Comparison of ENCODE assay signal across 1 cellular context in genomic region chr11:35432464-35432863, GRCh38.
TF ChIP-seq lines count a peak whose summit lies in the region.

No MANE protein-coding gene starts in this region.

TF ChIP-seq in IMR-90, 13 proteins besides CTCF, POLR2A, EP300 and RAD21 (continued from another document):
- no peak for TF ChIP-seq FOS (IDR thresholded peaks at IDR 0.05; ENCODE audit: low read depth, low read length)
- no peak for TF ChIP-seq SMC3 (IDR thresholded peaks at IDR 0.05; ENCODE audit: low read depth, low read length)
- no peak for TF ChIP-seq RFX5 (IDR thresholded peaks at IDR 0.05; ENCODE audit: low read depth, low read length)
- TF ChIP-seq BHLHE40 (IDR thresholded peaks at IDR 0.05; ENCODE audit: low read depth, low read length) = no peak
- no peak for TF ChIP-seq MAFK (IDR thresholded peaks at IDR 0.05; ENCODE audit: low read depth, low read length)
- TF ChIP-seq MXI1 (IDR thresholded peaks at IDR 0.05; ENCODE audit: borderline replicate concordance, low read depth, low read length) = no peak
- no peak for TF ChIP-seq CHD1 (IDR thresholded peaks at IDR 0.05; ENCODE audit: low read depth, low read length)
- TF ChIP-seq CEBPB (IDR thresholded peaks at IDR 0.05; ENCODE audit: low read depth, low read length) = no peak
- TF ChIP-seq MAZ (IDR thresholded peaks at IDR 0.05; ENCODE audit: borderline replicate concordance, low read depth, low read length) = no peak
- no peak for TF ChIP-seq USF2 (IDR thresholded peaks at IDR 0.05; ENCODE audit: low read depth, low read length)
